Comparison of ENCODE assay signal across 23 cellular contexts in genomic region chr1:26330276-26330675, GRCh38.
"Had no signal": no experiment of that assay in that cellular context is flagged by ENCODE, and none has a peak within 500 bp of the region (broad histone marks: within the 10 kb centered on the region; RNA-seq: fewer than 3 reads in every experiment).

No MANE protein-coding gene starts in this region.

- H3K4me3 ChIP-seq: ovary, psoas muscle, right lobe of liver, sigmoid colon, stomach, thoracic aorta, thyroid gland, tibial nerve, upper lobe of left lung, vagina had no signal

- H3K27me3 ChIP-seq: neutrophil, ovary, right lobe of liver, thyroid gland, upper lobe of left lung had no signal

- DNase-seq: nephron progenitor cell; nucleus accumbens; ovary; posterior cingulate gyrus; psoas muscle; right lobe of liver; sigmoid colon; small intestine; stimulated activated CD4-positive, alpha-beta T cell treated with anti-CD3 and anti-CD28 coated beads, Interleukin-15, amount 100 ng/mL, for 24 hours; stimulated activated CD4-positive, alpha-beta T cell treated with anti-CD3 and anti-CD28 coated beads, Interleukin-2, amount 100 ng/mL, for 24 hours; stimulated activated CD4-positive, alpha-beta T cell treated with anti-CD3 and anti-CD28 coated beads, Interleukin-2, amount 100 ng/mL, for 48 hours; stimulated activated CD4-positive, alpha-beta T cell treated with anti-CD3 and anti-CD28 coated beads, Interleukin-4, amount 100 ng/mL, for 24 hours; stimulated activated naive B cell treated with anti-CD40 and anti-IgM and Interleukin-4, amounts not matched to agents 10 μg/mL and 1 μg/mL and 100 μg/mL, for 72 hours; stimulated activated naive CD4-positive, alpha-beta T cell treated with Interleukin-2 at 50 U/mL for 16 hours; stomach; thyroid gland; trophoblast cell; upper lobe of left lung had no signal

- H3K9me3 ChIP-seq: neutrophil, ovary, psoas muscle, right lobe of liver, sigmoid colon, stomach, thoracic aorta, thyroid gland, tibial nerve, upper lobe of left lung, vagina had no signal

- H3K27ac ChIP-seq: neutrophil, ovary, parathyroid adenoma, psoas muscle, right lobe of liver, sigmoid colon, stomach, thoracic aorta, thyroid gland, tibial nerve, upper lobe of left lung, vagina had no signal

- H3K36me3 ChIP-seq: ovary, right lobe of liver, sigmoid colon, stomach, thoracic aorta, thyroid gland, tibial nerve, upper lobe of left lung, vagina had no signal
